1 cellular context compared by ENCODE assay signal in the genomic region with DNA sequence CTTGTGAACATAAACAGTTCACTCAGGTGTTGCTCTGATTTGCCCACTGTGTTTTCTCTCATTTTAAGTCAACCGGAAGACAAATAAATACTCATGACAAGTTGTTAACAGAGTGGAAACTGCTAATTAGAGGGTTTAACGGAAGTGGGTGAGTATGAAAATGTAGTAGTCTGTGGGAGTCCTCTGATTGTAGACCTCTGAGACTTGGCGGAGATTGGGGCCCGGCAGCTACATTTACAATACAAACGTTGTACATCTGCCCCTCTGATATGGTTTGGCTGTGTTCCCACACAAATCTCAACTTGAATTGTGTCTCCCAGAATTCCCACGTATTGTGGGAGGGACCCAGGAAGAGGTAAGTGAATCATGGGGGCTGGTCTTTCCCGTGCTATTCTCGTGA.
TF ChIP-seq lines count a peak whose summit lies in the region.

No MANE protein-coding gene starts in this region.

TF ChIP-seq in GM23338, 12 proteins besides CTCF, POLR2A, EP300 and RAD21 (continued from another document):
- TF ChIP-seq, protein P1, sequence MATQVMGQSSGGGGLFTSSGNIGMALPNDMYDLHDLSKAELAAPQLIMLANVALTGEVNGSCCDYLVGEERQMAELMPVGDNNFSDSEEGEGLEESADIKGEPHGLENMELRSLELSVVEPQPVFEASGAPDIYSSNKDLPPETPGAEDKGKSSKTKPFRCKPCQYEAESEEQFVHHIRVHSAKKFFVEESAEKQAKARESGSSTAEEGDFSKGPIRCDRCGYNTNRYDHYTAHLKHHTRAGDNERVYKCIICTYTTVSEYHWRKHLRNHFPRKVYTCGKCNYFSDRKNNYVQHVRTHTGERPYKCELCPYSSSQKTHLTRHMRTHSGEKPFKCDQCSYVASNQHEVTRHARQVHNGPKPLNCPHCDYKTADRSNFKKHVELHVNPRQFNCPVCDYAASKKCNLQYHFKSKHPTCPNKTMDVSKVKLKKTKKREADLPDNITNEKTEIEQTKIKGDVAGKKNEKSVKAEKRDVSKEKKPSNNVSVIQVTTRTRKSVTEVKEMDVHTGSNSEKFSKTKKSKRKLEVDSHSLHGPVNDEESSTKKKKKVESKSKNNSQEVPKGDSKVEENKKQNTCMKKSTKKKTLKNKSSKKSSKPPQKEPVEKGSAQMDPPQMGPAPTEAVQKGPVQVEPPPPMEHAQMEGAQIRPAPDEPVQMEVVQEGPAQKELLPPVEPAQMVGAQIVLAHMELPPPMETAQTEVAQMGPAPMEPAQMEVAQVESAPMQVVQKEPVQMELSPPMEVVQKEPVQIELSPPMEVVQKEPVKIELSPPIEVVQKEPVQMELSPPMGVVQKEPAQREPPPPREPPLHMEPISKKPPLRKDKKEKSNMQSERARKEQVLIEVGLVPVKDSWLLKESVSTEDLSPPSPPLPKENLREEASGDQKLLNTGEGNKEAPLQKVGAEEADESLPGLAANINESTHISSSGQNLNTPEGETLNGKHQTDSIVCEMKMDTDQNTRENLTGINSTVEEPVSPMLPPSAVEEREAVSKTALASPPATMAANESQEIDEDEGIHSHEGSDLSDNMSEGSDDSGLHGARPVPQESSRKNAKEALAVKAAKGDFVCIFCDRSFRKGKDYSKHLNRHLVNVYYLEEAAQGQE (IDR thresholded peaks at IDR 0.05; ENCODE audit: unreplicated experiment) = no peak
- TF ChIP-seq STAT1 (IDR thresholded peaks at IDR 0.05; ENCODE audit: unreplicated experiment) (no peak), EZH2phosphoT487 (IDR thresholded peaks at IDR 0.05; ENCODE audit: unreplicated experiment) (no peak), NANOG (IDR thresholded peaks at IDR 0.05; ENCODE audit: borderline replicate concordance) (no peak), EZH2 (IDR thresholded peaks at IDR 0.05; ENCODE audit: low read depth, unreplicated experiment) (no peak), CREB1 (CRISPR knock-in tag; IDR thresholded peaks at IDR 0.05; ENCODE audit: low read depth) (no peak)
